ENCODE assay signal across 1 cellular context in the genomic region with DNA sequence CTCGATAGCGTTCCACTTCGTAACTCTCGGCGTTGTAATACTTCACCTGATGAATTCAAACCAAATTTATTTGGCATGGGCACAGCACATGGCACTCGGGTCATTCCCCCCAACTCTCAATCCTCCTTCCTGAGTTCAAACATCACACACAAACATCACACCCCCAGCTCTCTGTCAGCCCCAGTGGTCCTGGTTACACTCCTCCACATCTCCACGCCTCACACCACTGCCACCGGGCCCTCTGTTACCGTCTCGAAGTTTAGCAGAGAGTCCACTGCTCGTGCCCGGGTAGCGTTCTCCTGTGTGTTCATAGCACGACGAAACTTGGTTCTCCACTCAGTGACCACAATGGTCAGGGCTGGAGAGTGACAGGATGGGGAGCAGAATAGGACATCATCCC.
TF ChIP-seq lines count a peak whose summit lies in the region.

No MANE protein-coding gene starts in this region.

TF ChIP-seq in HEK293, 187 proteins besides CTCF, POLR2A, EP300 and RAD21:
- no peak for TF ChIP-seq ZNF791 (tag by site-specific recombination; IDR thresholded peaks at IDR 0.05)
- peak; percentile 32; the same call in 1 of the 2 replicates for TF ChIP-seq ZNF10 (tag by site-specific recombination; IDR thresholded peaks at IDR 0.05)
- TF ChIP-seq ZNF23 (tag by site-specific recombination; IDR thresholded peaks at IDR 0.05; ENCODE audit: borderline replicate concordance), result no peak
- no peak for TF ChIP-seq ZNF174 (tag by site-specific recombination; IDR thresholded peaks at IDR 0.05)
- TF ChIP-seq ZNF24 (tag by site-specific recombination; IDR thresholded peaks at IDR 0.05), result no peak
- no peak for TF ChIP-seq ZNF624 (tag by site-specific recombination; IDR thresholded peaks at IDR 0.05)
